Comparison of ENCODE assay signal across 1 cellular context in genomic region chr2:54207666-54208195, GRCh38.
A peak's percentile ranks its signal among the peaks of the same experiment; 100 is the strongest.
TF ChIP-seq lines count a peak whose summit lies in the region.

No MANE protein-coding gene starts in this region.

TF ChIP-seq in HepG2, 621 proteins besides CTCF, POLR2A, EP300 and RAD21 (continued from another document and continues in another):
- TF ChIP-seq KDM4B (CRISPR knock-in tag; IDR thresholded peaks at IDR 0.05) (peak; percentile 90; the same call in 1 of the 2 replicates), U2AF2 (IDR thresholded peaks at IDR 0.05; ENCODE audit: low read depth, low read length) (no peak), NR0B2 (CRISPR knock-in tag; IDR thresholded peaks at IDR 0.05) (no peak), SALL1 (CRISPR knock-in tag; IDR thresholded peaks at IDR 0.05) (peak; percentile 85; the same call in 1 of the 2 replicates), ZFP36 (IDR thresholded peaks at IDR 0.05; ENCODE audit: borderline replicate concordance, low read depth, low read length, partially characterized antibody) (no peak), SNAPC2 (CRISPR knock-in tag; IDR thresholded peaks at IDR 0.05) (no peak), ZNF691 (CRISPR knock-in tag; IDR thresholded peaks at IDR 0.05; ENCODE audit: borderline replicate concordance, low read depth) (no peak), BRD4 (CRISPR knock-in tag; IDR thresholded peaks at IDR 0.05) (no peak), ETV6 (CRISPR knock-in tag; conservative IDR thresholded peaks at IDR 0.05) (no peak; the same call in 1 of the 2 replicates), ZNF891 (CRISPR knock-in tag; IDR thresholded peaks at IDR 0.05) (no peak), PPARG (CRISPR knock-in tag; conservative IDR thresholded peaks at IDR 0.05) (peak; percentile 79), KLF16 (CRISPR knock-in tag; IDR thresholded peaks at IDR 0.05) (peak in 1 of 2 experiments; percentile 75; a peak in 1 of 4 replicates), ARNT2 (CRISPR knock-in tag; IDR thresholded peaks at IDR 0.05; ENCODE audit: low read depth) (0 out of 2 replicates have a peak, but pooled peaks have one; percentile 20), MIXL1 (CRISPR knock-in tag; IDR thresholded peaks at IDR 0.05) (no peak), FUBP1 (CRISPR knock-in tag; IDR thresholded peaks at IDR 0.05; ENCODE audit: borderline replicate concordance) (no peak), ZMYM2 (CRISPR knock-in tag; IDR thresholded peaks at IDR 0.05) (peak; percentile 82), DZIP1 (CRISPR knock-in tag; IDR thresholded peaks at IDR 0.05) (no peak), ZNF253 (CRISPR knock-in tag; IDR thresholded peaks at IDR 0.05; ENCODE audit: borderline replicate concordance) (no peak), CBFB (CRISPR knock-in tag; IDR thresholded peaks at IDR 0.05) (peak; percentile 65; the same call in 1 of the 2 replicates), ZNF256 (CRISPR knock-in tag; conservative IDR thresholded peaks at IDR 0.05) (peak; percentile 76; the same call in 1 of the 2 replicates), NBN (conservative IDR thresholded peaks at IDR 0.05) (no peak), MXD3 (CRISPR knock-in tag; IDR thresholded peaks at IDR 0.05) (no peak), SP2 (CRISPR knock-in tag; IDR thresholded peaks at IDR 0.05) (no peak), ZNF703 (CRISPR knock-in tag; IDR thresholded peaks at IDR 0.05; ENCODE audit: borderline replicate concordance) (no peak), AKAP8 (CRISPR knock-in tag; IDR thresholded peaks at IDR 0.05) (no peak), ZNF879 (CRISPR knock-in tag; IDR thresholded peaks at IDR 0.05) (no peak), ZNF510 (CRISPR knock-in tag; IDR thresholded peaks at IDR 0.05; ENCODE audit: low read depth) (no peak), ATAD3A (CRISPR knock-in tag; IDR thresholded peaks at IDR 0.05) (no peak), ZKSCAN1 (IDR thresholded peaks at IDR 0.05; ENCODE audit: low read length) (no peak), FOSL1 (CRISPR knock-in tag; IDR thresholded peaks at IDR 0.05; ENCODE audit: borderline replicate concordance) (peak; percentile 70; the same call in 1 of the 2 replicates), RFX3 (CRISPR knock-in tag; IDR thresholded peaks at IDR 0.05) (no peak), ZFP36L1 (CRISPR knock-in tag; IDR thresholded peaks at IDR 0.05) (no peak), BRCA1 (CRISPR knock-in tag; IDR thresholded peaks at IDR 0.05) (no peak), SOX13 (IDR thresholded peaks at IDR 0.05) (peak; percentile 100), SOX13 (CRISPR knock-in tag; conservative IDR thresholded peaks at IDR 0.05 in 1 of 2, IDR thresholded peaks at IDR 0.05 in 1 of 2) (peak in 1 of 2 experiments; percentile 100; a peak in 2 of 4 replicates), ZBTB26 (CRISPR knock-in tag; IDR thresholded peaks at IDR 0.05; ENCODE audit: borderline replicate concordance) (peak; percentile 84), ZSCAN5A (CRISPR knock-in tag; IDR thresholded peaks at IDR 0.05; ENCODE audit: borderline replicate concordance) (peak; percentile 90; the same call in 1 of the 2 replicates), LBX2 (CRISPR knock-in tag; IDR thresholded peaks at IDR 0.05; ENCODE audit: borderline replicate concordance) (no peak), WIZ (CRISPR knock-in tag; IDR thresholded peaks at IDR 0.05) (no peak), ZNF496 (CRISPR knock-in tag; IDR thresholded peaks at IDR 0.05; ENCODE audit: insufficient replicate concordance) (no peak), ZNF598 (CRISPR knock-in tag; IDR thresholded peaks at IDR 0.05; ENCODE audit: borderline replicate concordance) (no peak), ZNF512 (CRISPR knock-in tag; IDR thresholded peaks at IDR 0.05) (no peak), KLF12 (CRISPR knock-in tag; IDR thresholded peaks at IDR 0.05; ENCODE audit: borderline replicate concordance) (no peak), MTERF4 (CRISPR knock-in tag; IDR thresholded peaks at IDR 0.05) (no peak), ZNF263 (CRISPR knock-in tag; IDR thresholded peaks at IDR 0.05) (no peak), JUND (CRISPR knock-in tag; IDR thresholded peaks at IDR 0.05) (no peak), ZSCAN21 (CRISPR knock-in tag; IDR thresholded peaks at IDR 0.05; ENCODE audit: borderline replicate concordance) (no peak), ZNF670 (CRISPR knock-in tag; IDR thresholded peaks at IDR 0.05; ENCODE audit: borderline replicate concordance) (no peak), KAT8 (CRISPR knock-in tag; IDR thresholded peaks at IDR 0.05) (peak; percentile 65), ZNF180 (CRISPR knock-in tag; IDR thresholded peaks at IDR 0.05; ENCODE audit: borderline replicate concordance, low read depth) (no peak), ELK4 (CRISPR knock-in tag; IDR thresholded peaks at IDR 0.05; ENCODE audit: borderline replicate concordance) (no peak), ZNF292 (CRISPR knock-in tag; IDR thresholded peaks at IDR 0.05; ENCODE audit: borderline replicate concordance, low read depth) (peak; percentile 48; the same call in 1 of the 2 replicates), CENPBD1 (CRISPR knock-in tag; IDR thresholded peaks at IDR 0.05; ENCODE audit: borderline replicate concordance, low read depth) (no peak), HOXA3 (CRISPR knock-in tag; IDR thresholded peaks at IDR 0.05) (peak; percentile 65; the same call in 1 of the 2 replicates), YEATS2 (CRISPR knock-in tag; IDR thresholded peaks at IDR 0.05; ENCODE audit: borderline replicate concordance) (peak; percentile 30; the same call in 1 of the 2 replicates)
